In the genomic region with DNA sequence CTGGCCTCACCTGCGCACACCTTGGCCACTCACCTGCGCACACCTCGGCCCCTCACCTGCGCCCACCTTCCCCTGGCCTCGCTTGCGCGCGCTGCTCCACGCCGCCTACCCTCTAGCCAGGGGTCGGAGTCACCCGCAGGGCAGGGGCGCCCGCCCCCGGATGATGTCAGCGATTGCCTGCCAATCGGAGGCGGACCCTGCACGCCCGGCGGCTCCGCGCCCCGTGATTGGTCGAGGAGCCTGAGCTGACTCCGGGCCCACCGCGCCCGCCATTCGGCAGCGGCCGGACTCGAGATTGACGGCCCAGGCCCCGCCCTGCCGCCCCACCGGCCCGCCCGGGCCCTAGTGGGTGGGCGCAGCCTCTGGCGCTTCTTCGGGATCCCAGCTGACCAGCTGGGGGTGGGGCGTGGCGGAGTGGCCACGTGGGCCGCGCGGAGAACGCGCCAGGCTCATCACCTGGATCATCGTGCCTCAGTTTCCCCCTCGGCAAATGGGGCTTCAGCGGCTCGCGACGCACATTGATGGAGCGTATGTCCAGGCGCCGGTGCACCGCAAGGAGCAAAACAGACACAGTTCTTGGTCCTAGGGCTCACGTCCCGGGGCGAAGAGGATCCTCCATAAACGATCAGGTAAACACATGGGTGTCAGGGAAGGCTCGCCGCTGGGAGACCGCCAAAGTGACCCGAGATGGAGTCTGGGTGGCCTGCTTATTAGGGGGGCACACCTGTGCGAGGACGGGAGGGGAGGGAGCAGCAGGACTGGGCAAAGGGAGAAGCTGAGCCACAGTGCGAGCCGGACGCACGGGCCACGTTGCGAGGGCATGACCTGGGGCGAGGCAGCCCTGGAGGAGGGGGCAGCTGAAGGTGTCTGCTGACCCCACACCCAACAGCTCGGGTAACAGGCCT, we compare ENCODE assay signal across 8 cellular contexts. TPM values are rescaled to one million over a fixed set of nuclear protein-coding genes. Genes with fewer than 3 reads are reported as not detected.
DNase-seq lines count a peak whose midpoint lies in the region; ATAC-seq and TF ChIP-seq lines count a peak whose summit lies in the region.

A gene with protein sequence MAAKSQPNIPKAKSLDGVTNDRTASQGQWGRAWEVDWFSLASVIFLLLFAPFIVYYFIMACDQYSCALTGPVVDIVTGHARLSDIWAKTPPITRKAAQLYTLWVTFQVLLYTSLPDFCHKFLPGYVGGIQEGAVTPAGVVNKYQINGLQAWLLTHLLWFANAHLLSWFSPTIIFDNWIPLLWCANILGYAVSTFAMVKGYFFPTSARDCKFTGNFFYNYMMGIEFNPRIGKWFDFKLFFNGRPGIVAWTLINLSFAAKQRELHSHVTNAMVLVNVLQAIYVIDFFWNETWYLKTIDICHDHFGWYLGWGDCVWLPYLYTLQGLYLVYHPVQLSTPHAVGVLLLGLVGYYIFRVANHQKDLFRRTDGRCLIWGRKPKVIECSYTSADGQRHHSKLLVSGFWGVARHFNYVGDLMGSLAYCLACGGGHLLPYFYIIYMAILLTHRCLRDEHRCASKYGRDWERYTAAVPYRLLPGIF (minus strand): TSS at position 137 of the 905 bp plus-strand sequence. CDS start 3,441 bp downstream, outside the sequence.

- POLR2A ChIA-PET in Caco-2 (lab: Charles Lee), result interaction anchor here (0.6 to 1.5 kb wide), 7 partner anchors 11 to 196 kb away, joined by 3 to 11 read pairs (median 4); a partner anchor contains a TSS

- no TSS peak for BruUV-seq in Caco-2 (replicated peaks; lab: Mats Ljungman, UMichigan)

- no peaks in the 10 kb centered on the region for H3K27me3 Mint-ChIP-seq in Caco-2 (ENCODE audit: insufficient read depth, unreplicated experiment)
- H3K27me3 Mint-ChIP-seq in effector memory CD8-positive, alpha-beta T cell, result no peaks in the 10 kb centered on the region

- H2BK15ac ChIP-seq in mesenchymal stem cell (ENCODE audit: low read depth, poor library complexity, severe bottlenecking), result peak within 1 kb of the TSS; percentile 95

- H3K4me1 ChIP-seq in Caco-2 (peaks cover 21% of the 10 kb centered on the region), mesenchymal stem cell (ENCODE audit: control insufficient read depth, insufficient read depth, low read depth, low read length) (peaks cover 13% of the 10 kb centered on the region)

- H3K36me3 ChIP-seq in Caco-2 (ENCODE audit: control insufficient read depth, insufficient read depth, low read length), result peaks cover 9% of the 10 kb centered on the region
- H3K36me3 ChIP-seq in mesenchymal stem cell (ENCODE audit: control insufficient read depth in 1 of 2, insufficient read depth in 2 of 2, low read depth in 1 of 2, low read length in 2 of 2), result peaks cover 18 to 35% of the 10 kb centered on the region in 2 experiments

- H3K79me1 ChIP-seq in mesenchymal stem cell (replicated peaks; ENCODE audit: low read length, poor library complexity, severe bottlenecking), result peaks cover 27% of the 10 kb centered on the region

- H2AFZ ChIP-seq in mesenchymal stem cell (ENCODE audit: low read depth, low read length), result peak within 1 kb of the TSS; percentile 90

- CTCF ChIA-PET in Caco-2 (lab: Charles Lee), result interaction anchor here (0.6 to 2.1 kb wide), 9 partner anchors 15 to 199 kb away, joined by 3 to 24 read pairs (median 5); no protein-coding TSS in a partner anchor

- peak; percentile 80 for ATAC-seq in GM21381 (IDR thresholded peaks at IDR 0.05; ENCODE audit: unreplicated experiment)
- peak; percentile 75 for ATAC-seq in effector memory CD8-positive, alpha-beta T cell (replicated peaks)

- H3K9me3 Mint-ChIP-seq in Caco-2 (ENCODE audit: unreplicated experiment), result no peaks in the 10 kb centered on the region
- H3K9me3 Mint-ChIP-seq in effector memory CD8-positive, alpha-beta T cell, result no peaks in the 10 kb centered on the region

- peak within 1 kb of the TSS in 1 of 2 experiments; percentile 100 for H3K14ac ChIP-seq in mesenchymal stem cell (ENCODE audit: low read length in 2 of 2)

- H3K4ac ChIP-seq in mesenchymal stem cell (ENCODE audit: low read depth in 1 of 2, low read length in 2 of 2), result peak within 1 kb of the TSS; percentile 24 to 95

- H4K91ac ChIP-seq in mesenchymal stem cell (ENCODE audit: low read length), result peak within 1 kb of the TSS; percentile 97

- H3K27ac Mint-ChIP-seq in Caco-2 (ENCODE audit: unreplicated experiment), result peak within 1 kb of the TSS; percentile 59
- peak within 1 kb of the TSS; percentile 81 to 94 for H3K27ac Mint-ChIP-seq in effector memory CD8-positive, alpha-beta T cell

- H3K4me3 ChIP-seq in Caco-2 (ENCODE audit: low read depth, low read length), result peak within 1 kb of the TSS; percentile 88
- H3K4me3 ChIP-seq in mesenchymal stem cell (ENCODE audit: insufficient read depth in 1 of 2, low read depth in 1 of 2, low read length in 2 of 2), result peak within 1 kb of the TSS; percentile 99

- H3K4me2 ChIP-seq in mesenchymal stem cell (ENCODE audit: low read length, poor library complexity, severe bottlenecking), result peak within 1 kb of the TSS; percentile 88

- under 1% methylated on average over 78 of the region's 78 CpGs for WGBS in mesenchymal stem cell

- H2BK12ac ChIP-seq in mesenchymal stem cell (ENCODE audit: low read length in 2 of 2), result peak within 1 kb of the TSS; percentile 75 to 94

- H3K4me3 Mint-ChIP-seq in Caco-2 (ENCODE audit: unreplicated experiment), result peak within 1 kb of the TSS; percentile 86
- peak within 1 kb of the TSS; percentile 77 to 83 for H3K4me3 Mint-ChIP-seq in effector memory CD8-positive, alpha-beta T cell

- no peak for TF ChIP-seq CTCF in Caco-2 (IDR thresholded peaks at IDR 0.05; ENCODE audit: insufficient read depth in 1 of 2, low read depth in 1 of 2, low read length in 1 of 2, severe bottlenecking in 1 of 2, unreplicated experiment in 1 of 2)

- H3K27ac ChIP-seq in mesenchymal stem cell (ENCODE audit: low read length, poor library complexity, severe bottlenecking), result no peak within 1 kb of the TSS

- intact Hi-C loops in Caco-2 (cut with micrococcal nuclease; ENCODE audit: unreplicated experiment), result loop anchor here (2.0 kb wide), 1 partner anchor 40 kb away; no protein-coding TSS in a partner anchor

- peak within 1 kb of the TSS; percentile 50 for H2BK120ac ChIP-seq in mesenchymal stem cell (ENCODE audit: low read depth, low read length)

- H3K27me3 ChIP-seq in Caco-2 (replicated peaks; ENCODE audit: control insufficient read depth, insufficient read depth, low read length), result no peaks in the 10 kb centered on the region
- no peaks in the 10 kb centered on the region for H3K27me3 ChIP-seq in mesenchymal stem cell (ENCODE audit: control insufficient read depth in 1 of 2, insufficient read depth in 1 of 2, low read length in 2 of 2)

- H3K4me1 Mint-ChIP-seq in Caco-2 (ENCODE audit: low read depth, unreplicated experiment), result peaks cover 36% of the 10 kb centered on the region
- peaks cover 34 to 39% of the 10 kb centered on the region in 2 donors for H3K4me1 Mint-ChIP-seq in effector memory CD8-positive, alpha-beta T cell (ENCODE audit: low read depth in 2 of 2)

- H3K9me3 ChIP-seq in Caco-2 (no peaks in the 10 kb centered on the region), mesenchymal stem cell (ENCODE audit: control insufficient read depth, low read length) (peaks cover 12% of the 10 kb centered on the region)

- H3K18ac ChIP-seq in mesenchymal stem cell (ENCODE audit: low read depth in 1 of 2, low read length in 2 of 2), result peak within 1 kb of the TSS; percentile 86 to 100

- no peak within 1 kb of the TSS for H2BK5ac ChIP-seq in mesenchymal stem cell (ENCODE audit: low read depth, low read length, poor library complexity, severe bottlenecking)

- peaks cover 72% of the 10 kb centered on the region for H3K36me3 Mint-ChIP-seq in Caco-2 (ENCODE audit: insufficient read depth, unreplicated experiment)
- H3K36me3 Mint-ChIP-seq in effector memory CD8-positive, alpha-beta T cell (ENCODE audit: insufficient read depth), result peaks cover 38% of the 10 kb centered on the region

- H3K23ac ChIP-seq in mesenchymal stem cell (ENCODE audit: low read length in 2 of 2), result peak within 1 kb of the TSS; percentile 16 to 94

- DNase-seq in Caco-2 (peak; percentile 99 to 100), HUDEP-2 (lab: John Stamatoyannopoulos, UW; ENCODE audit: unreplicated experiment in 76 of 76) (peak in 75 of 76 experiments; percentile 28 to 97 (median 91)), NOMO-1 treated with dmso at 0.1 percent for 144 hours (lab: John Stamatoyannopoulos, UW; ENCODE audit: unreplicated experiment) (peak; percentile 93), mesenchymal stem cell (peak; percentile 96)
- peak; percentile 83 to 96 (median 85) for DNase-seq in activated CD8-positive, alpha-beta memory T cell treated with anti-CD3 and anti-CD28 coated beads for 48 hours (ENCODE audit: low read depth in 2 of 3, low spot score in 2 of 3)
- peak; percentile 86 to 90 (median 90) for DNase-seq in effector memory CD8-positive, alpha-beta T cell
- peak; percentile 90 for DNase-seq in stimulated activated CD8-positive, alpha-beta memory T cell treated with anti-CD3 and anti-CD28 coated beads, Interleukin-12 subunit alpha, Interleukin-12 subunit beta, amount 100 ng/mL, for 4 hours (ENCODE audit: low read depth)

- peak within 1 kb of the TSS; percentile 93 for H3K9ac ChIP-seq in mesenchymal stem cell (ENCODE audit: low read length)

- no peak within 1 kb of the TSS for H2AK5ac ChIP-seq in mesenchymal stem cell (ENCODE audit: low read length, severe bottlenecking)

- H4K8ac ChIP-seq in mesenchymal stem cell (ENCODE audit: low read length), result peak within 1 kb of the TSS; percentile 87

RNA-seq across cellular contexts. Expression of the gene that starts here (rescaled TPM):
- 344 and 371 TPM in 2 replicates for total RNA-seq in Caco-2 (2022)
- 307 TPM for polyA plus RNA-seq in mesenchymal stem cell (2013, experiment 1 of 2)
- 298 TPM for polyA plus RNA-seq in mesenchymal stem cell (2013, experiment 2 of 2)
